In genomic region chr17:39701784-39702422, GRCh38 we compare ENCODE assay signal across 11 cellular contexts. TPM values are rescaled to one million over a fixed set of nuclear protein-coding genes. Genes with fewer than 3 reads are reported as not detected.
DNase-seq lines count a peak whose midpoint lies in the region; ATAC-seq and TF ChIP-seq lines count a peak whose summit lies in the region.
"Had no signal": no experiment of that assay in that cellular context is flagged by ENCODE, and none has a peak within 500 bp of the region (broad histone marks: within the 10 kb centered on the region; RNA-seq: fewer than 3 reads in every experiment).

No MANE protein-coding gene starts in this region.

- no peaks in the 10 kb centered on the region for H3K9me3 ChIP-seq in adipocyte (ENCODE audit: control insufficient read depth, low read length)
- no peaks in the 10 kb centered on the region for H3K9me3 ChIP-seq in iPS DF 6.9 (ENCODE audit: control insufficient read depth, insufficient read depth, low read length)
- H3K9me3 ChIP-seq in parathyroid adenoma (ENCODE audit: control insufficient read depth, low read length), result no peaks in the 10 kb centered on the region
- H3K9me3 ChIP-seq in WERI-Rb-1 (ENCODE audit: severe bottlenecking), result no peaks in the 10 kb centered on the region
- H3K9me3 ChIP-seq in ovary, result no peaks in the 10 kb centered on the region
- H3K9me3 ChIP-seq: BE2C had no signal

- H3K4me3 Mint-ChIP-seq in Calu3 (ENCODE audit: low read depth, unreplicated experiment), result peak overlapping the region; percentile 71

- peaks cover 83% of the 10 kb centered on the region for H3K36me3 Mint-ChIP-seq in Calu3 (ENCODE audit: insufficient read depth, unreplicated experiment)

- ATAC-seq in HG02610 (IDR thresholded peaks at IDR 0.05; ENCODE audit: unreplicated experiment) (no peak), GM18498 (IDR thresholded peaks at IDR 0.05; ENCODE audit: unreplicated experiment) (no peak)

- DNase-seq in Calu3, result peak; percentile 90
- DNase-seq in adipocyte (ENCODE audit: low read depth), result no peak
- DNase-seq in iPS DF 6.9 (ENCODE audit: low read depth, low spot score), result no peak
- DNase-seq in WERI-Rb-1, result no peak
- DNase-seq in ovary, result no peak
- DNase-seq: activated CD4-positive, alpha-beta T cell treated with anti-CD3 and anti-CD28 coated beads for 48 hours; BE2C; NCI-H1436 had no signal

- CTCF ChIA-PET in Calu3 (lab: Charles Lee), result interaction anchor here (0.6 to 161.2 kb wide), 24 partner anchors 13 to 879 kb away, joined by 3 to 42089 read pairs (median 30); partner anchors contain the start of genes ERBB2, GRB7, GSDMA and GSDMB

- H3K4me1 ChIP-seq in adipocyte (ENCODE audit: control insufficient read depth, insufficient read depth, low read length) (peaks cover 8% of the 10 kb centered on the region), iPS DF 6.9 (ENCODE audit: control insufficient read depth, insufficient read depth, low read length) (peaks cover 17% of the 10 kb centered on the region), parathyroid adenoma (peaks cover 34% of the 10 kb centered on the region), ovary (ENCODE audit: insufficient read depth) (peaks cover 12% of the 10 kb centered on the region)
- H3K4me1 ChIP-seq: BE2C had no signal

- H3K4me3 ChIP-seq in adipocyte (ENCODE audit: low read length) (peak overlapping the region; percentile 84), iPS DF 6.9 (ENCODE audit: low read length) (peak overlapping the region; percentile 98; the same call in 1 of the 2 replicates), parathyroid adenoma (ENCODE audit: low read depth, low read length) (no peak overlapping the region), WERI-Rb-1 (ENCODE audit: low read depth, low read length) (no peak overlapping the region), ovary (no peak overlapping the region)

- H3K27ac ChIP-seq in iPS DF 6.9 (ENCODE audit: low read length) (no peak overlapping the region), parathyroid adenoma (peak overlapping the region; percentile 50), WERI-Rb-1 (no peak overlapping the region), ovary (no peak overlapping the region)

- no peak for TF ChIP-seq CTCF in Calu3 (IDR thresholded peaks at IDR 0.05; ENCODE audit: unreplicated experiment)
- TF ChIP-seq CTCF in parathyroid adenoma (IDR thresholded peaks at IDR 0.05), result no peak
- no peak for TF ChIP-seq CTCF in WERI-Rb-1 (IDR thresholded peaks at IDR 0.05; ENCODE audit: low read depth, low read length)
- no peak for TF ChIP-seq CTCF in ovary (IDR thresholded peaks at IDR 0.05)

- TF ChIP-seq POLR2A in ovary (IDR thresholded peaks at IDR 0.05), result no peak

- intact Hi-C loops in Calu3 (cut with micrococcal nuclease; ENCODE audit: unreplicated experiment), result loop anchor here (1.0 to 5.0 kb wide), 7 partner anchors 26 to 715 kb away; partner anchors contain the start of genes PSMD3, STARD3 and TOP2A
- intact Hi-C loops in ovary (cut with DNase I), result no loop called here

- no peaks in the 10 kb centered on the region for H3K79me2 ChIP-seq in parathyroid adenoma

- H3K27ac Mint-ChIP-seq in Calu3 (ENCODE audit: unreplicated experiment), result peak overlapping the region; percentile 67

- H3K27me3 ChIP-seq in adipocyte (replicated peaks; ENCODE audit: control insufficient read depth, insufficient read depth, low read length), result no peaks in the 10 kb centered on the region
- H3K27me3 ChIP-seq in iPS DF 6.9 (ENCODE audit: control insufficient read depth, insufficient read depth, low read length), result no peaks in the 10 kb centered on the region
- no peaks in the 10 kb centered on the region for H3K27me3 ChIP-seq in parathyroid adenoma (ENCODE audit: control insufficient read depth, insufficient read depth, low read length)
- no peaks in the 10 kb centered on the region for H3K27me3 ChIP-seq in WERI-Rb-1 (ENCODE audit: insufficient read depth, low read depth, severe bottlenecking)
- H3K27me3 ChIP-seq in ovary, result no peaks in the 10 kb centered on the region

- no CpG with 5 or more reads among the region's 4 CpGs for WGBS in iPS DF 6.9 (ENCODE audit: insufficient coverage, insufficient read length)
- WGBS in ovary, 3 donors, result 76 to 84% (median 84%) methylated on average over 4 of the region's 4 CpGs

- H2AFZ ChIP-seq in parathyroid adenoma, result no peak overlapping the region

- H3K9ac ChIP-seq in adipocyte (ENCODE audit: low read length) (no peak overlapping the region), parathyroid adenoma (no peak overlapping the region)

- H3K27me3 Mint-ChIP-seq in Calu3 (ENCODE audit: unreplicated experiment), result no peaks in the 10 kb centered on the region

- no TSS peak for BruUV-seq in Calu3 (replicated peaks; lab: Mats Ljungman, UMichigan)

- H3K36me3 ChIP-seq in adipocyte (ENCODE audit: control insufficient read depth, insufficient read depth, low read length, severe bottlenecking) (peaks cover 2% of the 10 kb centered on the region), iPS DF 6.9 (ENCODE audit: control insufficient read depth, insufficient read depth, low read length) (peaks cover 3% of the 10 kb centered on the region; the same call in 1 of the 2 replicates), parathyroid adenoma (ENCODE audit: control insufficient read depth, insufficient read depth, low read length) (no peaks in the 10 kb centered on the region), WERI-Rb-1 (no peaks in the 10 kb centered on the region), ovary (no peaks in the 10 kb centered on the region)
- H3K36me3 ChIP-seq: BE2C had no signal

- no peak overlapping the region for H3K4me2 ChIP-seq in parathyroid adenoma (ENCODE audit: low read length)

- H3K4me1 Mint-ChIP-seq in Calu3 (ENCODE audit: low read depth, unreplicated experiment), result peaks cover 74% of the 10 kb centered on the region

- H3K9me3 Mint-ChIP-seq in Calu3 (ENCODE audit: low read depth, unreplicated experiment), result no peaks in the 10 kb centered on the region

- TF ChIP-seq EP300 in ovary (IDR thresholded peaks at IDR 0.05), result no peak

RNA-seq across cellular contexts. Expression of gene ERBB2, which starts 2.0 kb away (rescaled TPM):
- 4,829 and 4,830 TPM in 2 replicates for total RNA-seq in Calu3 (2022)
- 10 to 100 TPM; 26.1 to 66.3 (median 53.5) TPM for total RNA-seq in ovary
- 10 to 100 TPM; 20.1 to 24.1 TPM for polyA plus RNA-seq in ovary

RNA-seq across cellular contexts. Expression of gene PGAP3, which starts 14.0 kb away (rescaled TPM):
- 1,186 and 1,276 TPM in 2 replicates for total RNA-seq in Calu3 (2022)
- total RNA-seq in ovary, result 10 to 100 TPM; 13.8 to 31.3 (median 19.6) TPM
- polyA plus RNA-seq in ovary, result 10 to 100 TPM in 1 of 2 donors, 1 to 10 TPM in 1; 7.9 to 19.8 TPM

RNA-seq across cellular contexts. Expression of gene MIEN1, which starts 28.4 kb away (rescaled TPM):
- total RNA-seq in Calu3 (2022), result 2,121 and 2,217 TPM in 2 replicates
- total RNA-seq in ovary, result 10 to 100 TPM; 20.2 to 51.4 (median 23.4) TPM
- 10 to 100 TPM; 33.0 to 64.9 TPM for polyA plus RNA-seq in ovary

RNA-seq across cellular contexts. Expression of gene PNMT, which starts 33.6 kb away (rescaled TPM):
- total RNA-seq in Calu3 (2022), result 1.3 and 3.2 TPM in 2 replicates
- 1 to 10 TPM in 5 of 7 donors, under 1 TPM in 1, not detected in 1; 0.60 to 5.1 (median 1.4) TPM for total RNA-seq in ovary
- polyA plus RNA-seq in ovary, result 1 to 10 TPM in 1 of 2 donors, not detected in 1; 1.1 TPM

RNA-seq across cellular contexts. Expression of gene GRB7, which starts 35.8 kb away (rescaled TPM):
- total RNA-seq in Calu3 (2022), result 2,531 and 2,746 TPM in 2 replicates
- 10 to 100 TPM in 1 of 7 donors, 1 to 10 TPM in 5, under 1 TPM in 1; 0.51 to 63.0 (median 2.7) TPM for total RNA-seq in ovary
- 1 to 10 TPM in 1 of 2 donors, under 1 TPM in 1; 0.23 to 1.8 TPM for polyA plus RNA-seq in ovary

Comparison
In these comparisons a context has a peak if more than half of its experiments do, and no peak if none do; other contexts are left out.
1. H3K4me3 ChIP-seq: peak in adipocyte (single experiment) and iPS DF 6.9 (single experiment); none in parathyroid adenoma (single experiment), WERI-Rb-1 (single experiment) and ovary (single experiment).
2. RNA of gene ERBB2, which starts 2.0 kb away (total RNA-seq): 4,829 to 4,830 TPM in Calu3; 26.1 to 66.3 TPM in ovary; every median in the first group is over 10 times any median in the second.
3. RNA of gene PGAP3, which starts 14.0 kb away (total RNA-seq): 1,186 to 1,276 TPM in Calu3; 13.8 to 31.3 TPM in ovary; every median in the first group is over 10 times any median in the second.
4. RNA of gene MIEN1, which starts 28.4 kb away (total RNA-seq): 2,121 to 2,217 TPM in Calu3; 20.2 to 51.4 TPM in ovary; every median in the first group is over 10 times any median in the second.